ENCODE assay signal across 1 cellular context in genomic region chr1:3115275-3116149, GRCh38.
TF ChIP-seq lines count a peak whose summit lies in the region.

No MANE protein-coding gene starts in this region.

TF ChIP-seq in HepG2, 621 proteins besides CTCF, POLR2A, EP300 and RAD21 (continued from another document and continues in another):
- TF ChIP-seq, protein P1, sequence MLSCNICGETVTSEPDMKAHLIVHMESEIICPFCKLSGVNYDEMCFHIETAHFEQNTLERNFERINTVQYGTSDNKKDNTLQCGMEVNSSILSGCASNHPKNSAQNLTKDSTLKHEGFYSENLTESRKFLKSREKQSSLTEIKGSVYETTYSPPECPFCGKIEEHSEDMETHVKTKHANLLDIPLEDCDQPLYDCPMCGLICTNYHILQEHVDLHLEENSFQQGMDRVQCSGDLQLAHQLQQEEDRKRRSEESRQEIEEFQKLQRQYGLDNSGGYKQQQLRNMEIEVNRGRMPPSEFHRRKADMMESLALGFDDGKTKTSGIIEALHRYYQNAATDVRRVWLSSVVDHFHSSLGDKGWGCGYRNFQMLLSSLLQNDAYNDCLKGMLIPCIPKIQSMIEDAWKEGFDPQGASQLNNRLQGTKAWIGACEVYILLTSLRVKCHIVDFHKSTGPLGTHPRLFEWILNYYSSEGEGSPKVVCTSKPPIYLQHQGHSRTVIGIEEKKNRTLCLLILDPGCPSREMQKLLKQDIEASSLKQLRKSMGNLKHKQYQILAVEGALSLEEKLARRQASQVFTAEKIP (CRISPR knock-in tag; IDR thresholded peaks at IDR 0.05; ENCODE audit: borderline replicate concordance) = no peak
- TF ChIP-seq PHF8 (CRISPR knock-in tag; IDR thresholded peaks at IDR 0.05) (no peak), CAMTA2 (CRISPR knock-in tag; IDR thresholded peaks at IDR 0.05; ENCODE audit: borderline replicate concordance) (no peak), ZNF782 (CRISPR knock-in tag; IDR thresholded peaks at IDR 0.05; ENCODE audit: borderline replicate concordance) (no peak), RARA (CRISPR knock-in tag; IDR thresholded peaks at IDR 0.05) (peak; percentile 18; the same call in 1 of the 2 replicates), HNF4A (CRISPR knock-in tag; IDR thresholded peaks at IDR 0.05) (peak; percentile 98), ZNF20 (CRISPR knock-in tag; IDR thresholded peaks at IDR 0.05) (no peak), GTF2F1 (IDR thresholded peaks at IDR 0.05; ENCODE audit: low read length) (no peak), ZNF660 (CRISPR knock-in tag; IDR thresholded peaks at IDR 0.05; ENCODE audit: borderline replicate concordance, low read depth) (no peak), ZNF709 (CRISPR knock-in tag; IDR thresholded peaks at IDR 0.05) (no peak), ZNF503 (CRISPR knock-in tag; IDR thresholded peaks at IDR 0.05) (no peak), MZF1 (CRISPR knock-in tag; IDR thresholded peaks at IDR 0.05; ENCODE audit: borderline replicate concordance) (no peak), ZBTB20 (CRISPR knock-in tag; IDR thresholded peaks at IDR 0.05; ENCODE audit: borderline replicate concordance, low read depth) (no peak), HOXA3 (CRISPR knock-in tag; IDR thresholded peaks at IDR 0.05) (peak; percentile 84), KLF9 (CRISPR knock-in tag; IDR thresholded peaks at IDR 0.05; ENCODE audit: low read depth) (no peak), FOSL1 (CRISPR knock-in tag; IDR thresholded peaks at IDR 0.05; ENCODE audit: borderline replicate concordance) (peak; percentile 25; the same call in 1 of the 2 replicates), JUND (CRISPR knock-in tag; IDR thresholded peaks at IDR 0.05) (no peak; the same call in 1 of the 2 replicates), SRSF4 (IDR thresholded peaks at IDR 0.05; ENCODE audit: low read depth, low read length, poor library complexity, severe bottlenecking) (no peak), DPF2 (CRISPR knock-in tag; IDR thresholded peaks at IDR 0.05; ENCODE audit: borderline replicate concordance, low read depth) (0 out of 2 replicates have a peak, but pooled peaks have one; percentile 58), ZNF251 (CRISPR knock-in tag; IDR thresholded peaks at IDR 0.05) (no peak), ZNF138 (CRISPR knock-in tag; IDR thresholded peaks at IDR 0.05; ENCODE audit: low read depth) (no peak), RELA (CRISPR knock-in tag; IDR thresholded peaks at IDR 0.05) (no peak), NRL (CRISPR knock-in tag; IDR thresholded peaks at IDR 0.05; ENCODE audit: borderline replicate concordance) (no peak), ZNF274 (CRISPR knock-in tag; IDR thresholded peaks at IDR 0.05) (no peak), PTBP1 (IDR thresholded peaks at IDR 0.05; ENCODE audit: low read depth, low read length, poor library complexity, severe bottlenecking) (no peak), WIZ (CRISPR knock-in tag; IDR thresholded peaks at IDR 0.05) (no peak), AGO1 (IDR thresholded peaks at IDR 0.05; ENCODE audit: low read depth, low read length, poor library complexity, severe bottlenecking) (no peak), ZKSCAN5 (CRISPR knock-in tag; IDR thresholded peaks at IDR 0.05) (no peak), ZNF629 (CRISPR knock-in tag; conservative IDR thresholded peaks at IDR 0.05) (0 out of 2 replicates have a peak, but pooled peaks have one; percentile 47), EEA1 (CRISPR knock-in tag; IDR thresholded peaks at IDR 0.05; ENCODE audit: borderline replicate concordance) (no peak), ZNF501 (CRISPR knock-in tag; IDR thresholded peaks at IDR 0.05) (no peak), SAP130 (CRISPR knock-in tag; IDR thresholded peaks at IDR 0.05; ENCODE audit: low read depth) (0 out of 2 replicates have a peak, but pooled peaks have one; percentile 15), DMTF1 (CRISPR knock-in tag; IDR thresholded peaks at IDR 0.05) (no peak), ATF7 (IDR thresholded peaks at IDR 0.05) (no peak), ATF7 (CRISPR knock-in tag; IDR thresholded peaks at IDR 0.05) (no peak)
- TF ChIP-seq, protein P2, sequence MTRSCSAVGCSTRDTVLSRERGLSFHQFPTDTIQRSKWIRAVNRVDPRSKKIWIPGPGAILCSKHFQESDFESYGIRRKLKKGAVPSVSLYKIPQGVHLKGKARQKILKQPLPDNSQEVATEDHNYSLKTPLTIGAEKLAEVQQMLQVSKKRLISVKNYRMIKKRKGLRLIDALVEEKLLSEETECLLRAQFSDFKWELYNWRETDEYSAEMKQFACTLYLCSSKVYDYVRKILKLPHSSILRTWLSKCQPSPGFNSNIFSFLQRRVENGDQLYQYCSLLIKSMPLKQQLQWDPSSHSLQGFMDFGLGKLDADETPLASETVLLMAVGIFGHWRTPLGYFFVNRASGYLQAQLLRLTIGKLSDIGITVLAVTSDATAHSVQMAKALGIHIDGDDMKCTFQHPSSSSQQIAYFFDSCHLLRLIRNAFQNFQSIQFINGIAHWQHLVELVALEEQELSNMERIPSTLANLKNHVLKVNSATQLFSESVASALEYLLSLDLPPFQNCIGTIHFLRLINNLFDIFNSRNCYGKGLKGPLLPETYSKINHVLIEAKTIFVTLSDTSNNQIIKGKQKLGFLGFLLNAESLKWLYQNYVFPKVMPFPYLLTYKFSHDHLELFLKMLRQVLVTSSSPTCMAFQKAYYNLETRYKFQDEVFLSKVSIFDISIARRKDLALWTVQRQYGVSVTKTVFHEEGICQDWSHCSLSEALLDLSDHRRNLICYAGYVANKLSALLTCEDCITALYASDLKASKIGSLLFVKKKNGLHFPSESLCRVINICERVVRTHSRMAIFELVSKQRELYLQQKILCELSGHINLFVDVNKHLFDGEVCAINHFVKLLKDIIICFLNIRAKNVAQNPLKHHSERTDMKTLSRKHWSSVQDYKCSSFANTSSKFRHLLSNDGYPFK (CRISPR knock-in tag; IDR thresholded peaks at IDR 0.05; ENCODE audit: borderline replicate concordance) = no peak
- TF ChIP-seq, protein P3, sequence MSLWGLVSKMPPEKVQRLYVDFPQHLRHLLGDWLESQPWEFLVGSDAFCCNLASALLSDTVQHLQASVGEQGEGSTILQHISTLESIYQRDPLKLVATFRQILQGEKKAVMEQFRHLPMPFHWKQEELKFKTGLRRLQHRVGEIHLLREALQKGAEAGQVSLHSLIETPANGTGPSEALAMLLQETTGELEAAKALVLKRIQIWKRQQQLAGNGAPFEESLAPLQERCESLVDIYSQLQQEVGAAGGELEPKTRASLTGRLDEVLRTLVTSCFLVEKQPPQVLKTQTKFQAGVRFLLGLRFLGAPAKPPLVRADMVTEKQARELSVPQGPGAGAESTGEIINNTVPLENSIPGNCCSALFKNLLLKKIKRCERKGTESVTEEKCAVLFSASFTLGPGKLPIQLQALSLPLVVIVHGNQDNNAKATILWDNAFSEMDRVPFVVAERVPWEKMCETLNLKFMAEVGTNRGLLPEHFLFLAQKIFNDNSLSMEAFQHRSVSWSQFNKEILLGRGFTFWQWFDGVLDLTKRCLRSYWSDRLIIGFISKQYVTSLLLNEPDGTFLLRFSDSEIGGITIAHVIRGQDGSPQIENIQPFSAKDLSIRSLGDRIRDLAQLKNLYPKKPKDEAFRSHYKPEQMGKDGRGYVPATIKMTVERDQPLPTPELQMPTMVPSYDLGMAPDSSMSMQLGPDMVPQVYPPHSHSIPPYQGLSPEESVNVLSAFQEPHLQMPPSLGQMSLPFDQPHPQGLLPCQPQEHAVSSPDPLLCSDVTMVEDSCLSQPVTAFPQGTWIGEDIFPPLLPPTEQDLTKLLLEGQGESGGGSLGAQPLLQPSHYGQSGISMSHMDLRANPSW (CRISPR knock-in tag; IDR thresholded peaks at IDR 0.05; ENCODE audit: borderline replicate concordance) = no peak
- TF ChIP-seq, protein P4, sequence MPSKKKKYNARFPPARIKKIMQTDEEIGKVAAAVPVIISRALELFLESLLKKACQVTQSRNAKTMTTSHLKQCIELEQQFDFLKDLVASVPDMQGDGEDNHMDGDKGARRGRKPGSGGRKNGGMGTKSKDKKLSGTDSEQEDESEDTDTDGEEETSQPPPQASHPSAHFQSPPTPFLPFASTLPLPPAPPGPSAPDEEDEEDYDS (CRISPR knock-in tag; IDR thresholded peaks at IDR 0.05) = no peak
- TF ChIP-seq, protein P5, sequence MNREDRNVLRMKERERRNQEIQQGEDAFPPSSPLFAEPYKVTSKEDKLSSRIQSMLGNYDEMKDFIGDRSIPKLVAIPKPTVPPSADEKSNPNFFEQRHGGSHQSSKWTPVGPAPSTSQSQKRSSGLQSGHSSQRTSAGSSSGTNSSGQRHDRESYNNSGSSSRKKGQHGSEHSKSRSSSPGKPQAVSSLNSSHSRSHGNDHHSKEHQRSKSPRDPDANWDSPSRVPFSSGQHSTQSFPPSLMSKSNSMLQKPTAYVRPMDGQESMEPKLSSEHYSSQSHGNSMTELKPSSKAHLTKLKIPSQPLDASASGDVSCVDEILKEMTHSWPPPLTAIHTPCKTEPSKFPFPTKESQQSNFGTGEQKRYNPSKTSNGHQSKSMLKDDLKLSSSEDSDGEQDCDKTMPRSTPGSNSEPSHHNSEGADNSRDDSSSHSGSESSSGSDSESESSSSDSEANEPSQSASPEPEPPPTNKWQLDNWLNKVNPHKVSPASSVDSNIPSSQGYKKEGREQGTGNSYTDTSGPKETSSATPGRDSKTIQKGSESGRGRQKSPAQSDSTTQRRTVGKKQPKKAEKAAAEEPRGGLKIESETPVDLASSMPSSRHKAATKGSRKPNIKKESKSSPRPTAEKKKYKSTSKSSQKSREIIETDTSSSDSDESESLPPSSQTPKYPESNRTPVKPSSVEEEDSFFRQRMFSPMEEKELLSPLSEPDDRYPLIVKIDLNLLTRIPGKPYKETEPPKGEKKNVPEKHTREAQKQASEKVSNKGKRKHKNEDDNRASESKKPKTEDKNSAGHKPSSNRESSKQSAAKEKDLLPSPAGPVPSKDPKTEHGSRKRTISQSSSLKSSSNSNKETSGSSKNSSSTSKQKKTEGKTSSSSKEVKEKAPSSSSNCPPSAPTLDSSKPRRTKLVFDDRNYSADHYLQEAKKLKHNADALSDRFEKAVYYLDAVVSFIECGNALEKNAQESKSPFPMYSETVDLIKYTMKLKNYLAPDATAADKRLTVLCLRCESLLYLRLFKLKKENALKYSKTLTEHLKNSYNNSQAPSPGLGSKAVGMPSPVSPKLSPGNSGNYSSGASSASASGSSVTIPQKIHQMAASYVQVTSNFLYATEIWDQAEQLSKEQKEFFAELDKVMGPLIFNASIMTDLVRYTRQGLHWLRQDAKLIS (CRISPR knock-in tag; IDR thresholded peaks at IDR 0.05) = no peak
- TF ChIP-seq, protein P6, sequence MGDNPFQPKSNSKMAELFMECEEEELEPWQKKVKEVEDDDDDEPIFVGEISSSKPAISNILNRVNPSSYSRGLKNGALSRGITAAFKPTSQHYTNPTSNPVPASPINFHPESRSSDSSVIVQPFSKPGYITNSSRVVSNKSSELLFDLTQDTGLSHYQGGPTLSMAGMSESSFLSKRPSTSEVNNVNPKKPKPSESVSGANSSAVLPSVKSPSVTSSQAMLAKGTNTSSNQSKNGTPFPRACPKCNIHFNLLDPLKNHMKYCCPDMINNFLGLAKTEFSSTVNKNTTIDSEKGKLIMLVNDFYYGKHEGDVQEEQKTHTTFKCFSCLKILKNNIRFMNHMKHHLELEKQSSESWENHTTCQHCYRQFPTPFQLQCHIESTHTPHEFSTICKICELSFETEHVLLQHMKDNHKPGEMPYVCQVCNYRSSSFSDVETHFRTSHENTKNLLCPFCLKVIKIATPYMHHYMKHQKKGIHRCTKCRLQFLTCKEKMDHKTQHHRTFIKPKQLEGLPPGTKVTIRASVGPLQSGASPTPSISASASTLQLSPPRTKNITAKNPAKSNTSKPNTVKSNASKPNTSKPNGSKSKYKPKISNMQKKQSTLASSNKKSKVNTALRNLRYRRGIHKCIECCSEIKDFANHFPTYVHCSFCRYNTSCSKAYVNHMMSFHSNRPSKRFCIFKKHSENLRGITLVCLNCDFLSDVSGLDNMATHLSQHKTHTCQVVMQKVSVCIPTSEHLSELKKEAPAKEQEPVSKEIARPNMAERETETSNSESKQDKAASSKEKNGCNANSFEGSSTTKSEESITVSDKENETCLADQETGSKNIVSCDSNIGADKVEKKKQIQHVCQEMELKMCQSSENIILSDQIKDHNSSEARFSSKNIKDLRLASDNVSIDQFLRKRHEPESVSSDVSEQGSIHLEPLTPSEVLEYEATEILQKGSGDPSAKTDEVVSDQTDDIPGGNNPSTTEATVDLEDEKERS (CRISPR knock-in tag; IDR thresholded peaks at IDR 0.05) = no peak
- TF ChIP-seq, protein P7, sequence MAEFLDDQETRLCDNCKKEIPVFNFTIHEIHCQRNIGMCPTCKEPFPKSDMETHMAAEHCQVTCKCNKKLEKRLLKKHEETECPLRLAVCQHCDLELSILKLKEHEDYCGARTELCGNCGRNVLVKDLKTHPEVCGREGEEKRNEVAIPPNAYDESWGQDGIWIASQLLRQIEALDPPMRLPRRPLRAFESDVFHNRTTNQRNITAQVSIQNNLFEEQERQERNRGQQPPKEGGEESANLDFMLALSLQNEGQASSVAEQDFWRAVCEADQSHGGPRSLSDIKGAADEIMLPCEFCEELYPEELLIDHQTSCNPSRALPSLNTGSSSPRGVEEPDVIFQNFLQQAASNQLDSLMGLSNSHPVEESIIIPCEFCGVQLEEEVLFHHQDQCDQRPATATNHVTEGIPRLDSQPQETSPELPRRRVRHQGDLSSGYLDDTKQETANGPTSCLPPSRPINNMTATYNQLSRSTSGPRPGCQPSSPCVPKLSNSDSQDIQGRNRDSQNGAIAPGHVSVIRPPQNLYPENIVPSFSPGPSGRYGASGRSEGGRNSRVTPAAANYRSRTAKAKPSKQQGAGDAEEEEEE (CRISPR knock-in tag; IDR thresholded peaks at IDR 0.05; ENCODE audit: borderline replicate concordance) = no peak
